10 cellular contexts compared by ENCODE assay signal in genomic region chr16:29680180-29680598, GRCh38. TPM values are rescaled to one million over a fixed set of nuclear protein-coding genes. Genes with fewer than 3 reads are reported as not detected.
DNase-seq lines count a peak whose midpoint lies in the region; ATAC-seq and TF ChIP-seq lines count a peak whose summit lies in the region.
"Had no signal": no experiment of that assay in that cellular context is flagged by ENCODE, and none has a peak within 500 bp of the region (broad histone marks: within the 10 kb centered on the region; RNA-seq: fewer than 3 reads in every experiment).

No MANE protein-coding gene starts in this region.

- peak overlapping the region in 1 of 2 experiments; percentile 98 for H3K23ac ChIP-seq in mesenchymal stem cell (ENCODE audit: low read length in 2 of 2)

- peak overlapping the region; percentile 74 for H3K4me3 ChIP-seq in BE2C (ENCODE audit: low read depth, low read length)
- peak overlapping the region; percentile 31 for H3K4me3 ChIP-seq in HUES48 (ENCODE audit: low read depth, low read length)
- H3K4me3 ChIP-seq in mesenchymal stem cell (ENCODE audit: insufficient read depth in 1 of 2, low read depth in 1 of 2, low read length in 2 of 2), result peak overlapping the region; percentile 26 to 80
- peak overlapping the region in 1 of 2 donors; percentile 49 for H3K4me3 ChIP-seq in right atrium auricular region

- peak overlapping the region; percentile 57 for H4K8ac ChIP-seq in mesenchymal stem cell (ENCODE audit: low read length)

- TF ChIP-seq CTCF in BE2C (IDR thresholded peaks at IDR 0.05; ENCODE audit: low read depth, low read length) (no peak), right atrium auricular region (IDR thresholded peaks at IDR 0.05) (no peak)

- H2AK5ac ChIP-seq in mesenchymal stem cell (ENCODE audit: low read length, severe bottlenecking), result peak overlapping the region; percentile 90

- 72% methylated on average over 10 of the region's 10 CpGs for WGBS in mesenchymal stem cell

- POLR2A ChIA-PET in HEK293T (lab: Yijun Ruan, JAX), result interaction anchor here (1.2 to 2.8 kb wide), 6 partner anchors 9 to 136 kb away, joined by 3 to 12 read pairs (median 6); partner anchors contain the start of genes KIF22, PAGR1 and SPN

- H3K27ac Mint-ChIP-seq in central memory CD8-positive, alpha-beta T cell (ENCODE audit: low read depth), result no peak overlapping the region

- H3K27ac ChIP-seq in HUES48 (ENCODE audit: low read depth, low read length), result peak overlapping the region; percentile 97
- H3K27ac ChIP-seq in mesenchymal stem cell (ENCODE audit: low read length, poor library complexity, severe bottlenecking), result peak overlapping the region; percentile 97
- no peak overlapping the region for H3K27ac ChIP-seq in right atrium auricular region

- no peak for ATAC-seq in central memory CD8-positive, alpha-beta T cell (replicated peaks; ENCODE audit: extremely low read depth, poor library complexity, severe bottlenecking)
- ATAC-seq: gastrocnemius medialis had no signal

- no peak overlapping the region for H2BK15ac ChIP-seq in mesenchymal stem cell (ENCODE audit: low read depth, poor library complexity, severe bottlenecking)

- no peak overlapping the region for H2BK120ac ChIP-seq in mesenchymal stem cell (ENCODE audit: low read depth, low read length)

- H3K79me1 ChIP-seq in mesenchymal stem cell (replicated peaks; ENCODE audit: low read length, poor library complexity, severe bottlenecking), result peaks cover 2% of the 10 kb centered on the region

- H3K27me3 ChIP-seq in BE2C (no peaks in the 10 kb centered on the region), HUES48 (ENCODE audit: control insufficient read depth, insufficient read depth, low read length) (no peaks in the 10 kb centered on the region), mesenchymal stem cell (ENCODE audit: control insufficient read depth in 1 of 2, insufficient read depth in 1 of 2, low read length in 2 of 2) (no peaks in the 10 kb centered on the region), right atrium auricular region (no peaks in the 10 kb centered on the region)
- H3K27me3 ChIP-seq: gastrocnemius medialis had no signal

- peak overlapping the region; percentile 59 for H3K4me3 Mint-ChIP-seq in central memory CD8-positive, alpha-beta T cell

- peak overlapping the region; percentile 65 to 80 for H3K18ac ChIP-seq in mesenchymal stem cell (ENCODE audit: low read depth in 1 of 2, low read length in 2 of 2)

- peaks cover 7% of the 10 kb centered on the region; the same call in 1 of the 2 replicates for H3K36me3 ChIP-seq in BE2C
- H3K36me3 ChIP-seq in HUES48 (ENCODE audit: control insufficient read depth, insufficient read depth, low read length), result peaks cover 28% of the 10 kb centered on the region
- H3K36me3 ChIP-seq in mesenchymal stem cell (ENCODE audit: control insufficient read depth in 1 of 2, insufficient read depth in 2 of 2, low read depth in 1 of 2, low read length in 2 of 2), result peaks cover under 1 to 39% of the 10 kb centered on the region in 2 experiments
- no peaks in the 10 kb centered on the region for H3K36me3 ChIP-seq in right atrium auricular region
- H3K36me3 ChIP-seq: gastrocnemius medialis had no signal

- peaks cover 8% of the 10 kb centered on the region for H3K4me1 ChIP-seq in BE2C
- peaks cover 11% of the 10 kb centered on the region for H3K4me1 ChIP-seq in HUES48 (ENCODE audit: control insufficient read depth, insufficient read depth, low read length)
- peaks cover 25% of the 10 kb centered on the region for H3K4me1 ChIP-seq in mesenchymal stem cell (ENCODE audit: control insufficient read depth, insufficient read depth, low read depth, low read length)
- peaks cover 0 to 16% of the 10 kb centered on the region in 2 donors for H3K4me1 ChIP-seq in right atrium auricular region
- H3K4me1 ChIP-seq: gastrocnemius medialis had no signal

- H4K91ac ChIP-seq in mesenchymal stem cell (ENCODE audit: low read length), result no peak overlapping the region

- H3K27me3 Mint-ChIP-seq in central memory CD8-positive, alpha-beta T cell, result no peaks in the 10 kb centered on the region

- CTCF ChIA-PET in HEK293T (lab: Yijun Ruan, JAX), result no interaction called here

- peak overlapping the region in 1 of 2 experiments; percentile 79 for H3K4ac ChIP-seq in mesenchymal stem cell (ENCODE audit: low read depth in 1 of 2, low read length in 2 of 2)

- no peaks in the 10 kb centered on the region for H3K36me3 Mint-ChIP-seq in central memory CD8-positive, alpha-beta T cell (ENCODE audit: insufficient read depth)

- H2BK5ac ChIP-seq in mesenchymal stem cell (ENCODE audit: low read depth, low read length, poor library complexity, severe bottlenecking), result peak overlapping the region; percentile 15

- peaks cover 16% of the 10 kb centered on the region for H3K4me1 Mint-ChIP-seq in central memory CD8-positive, alpha-beta T cell

- H2BK12ac ChIP-seq in mesenchymal stem cell (ENCODE audit: low read length in 2 of 2), result peak overlapping the region in 1 of 2 experiments; percentile 90

- peak overlapping the region; percentile 68; the same call in 1 of the 2 replicates for H3K9ac ChIP-seq in HUES48 (ENCODE audit: low read depth, low read length)
- peak overlapping the region; percentile 39 for H3K9ac ChIP-seq in mesenchymal stem cell (ENCODE audit: low read length)

- DNase-seq in BE2C (no peak), mesenchymal stem cell (no peak), putamen (ENCODE audit: low spot score) (no peak), HEK293T (ENCODE audit: extremely low spot score) (no peak), right atrium auricular region (ENCODE audit: low spot score) (no peak)
- DNase-seq in central memory CD8-positive, alpha-beta T cell (ENCODE audit: low spot score in 2 of 2), result no peak
- no peak for DNase-seq in NK-92 treated with Interleukin-12 subunit alpha and Interleukin-12 subunit beta, amount 100 ng/mL, for 24 hours (lab: John Stamatoyannopoulos, UW)
- DNase-seq: gastrocnemius medialis, NCI-H187 had no signal

- H3K9me3 ChIP-seq in BE2C, result no peaks in the 10 kb centered on the region
- H3K9me3 ChIP-seq in HUES48 (ENCODE audit: control insufficient read depth, insufficient read depth, low read length), result no peaks in the 10 kb centered on the region
- no peaks in the 10 kb centered on the region for H3K9me3 ChIP-seq in mesenchymal stem cell (ENCODE audit: control insufficient read depth, low read length)
- no peaks in the 10 kb centered on the region for H3K9me3 ChIP-seq in right atrium auricular region
- H3K9me3 ChIP-seq: gastrocnemius medialis had no signal

- no peaks in the 10 kb centered on the region for H3K9me3 Mint-ChIP-seq in central memory CD8-positive, alpha-beta T cell

- no peak overlapping the region for H2AFZ ChIP-seq in mesenchymal stem cell (ENCODE audit: low read depth, low read length)

- peak overlapping the region; percentile 46 for H3K4me2 ChIP-seq in mesenchymal stem cell (ENCODE audit: low read length, poor library complexity, severe bottlenecking)

- peak overlapping the region in 1 of 2 experiments; percentile 41 for H3K14ac ChIP-seq in mesenchymal stem cell (ENCODE audit: low read length in 2 of 2)

TF ChIP-seq in HEK293T, 16 proteins besides CTCF, POLR2A, EP300 and RAD21:
- TF ChIP-seq ARNT (IDR thresholded peaks at IDR 0.05) (no peak), SUZ12 (IDR thresholded peaks at IDR 0.05) (no peak), FOXA1 (IDR thresholded peaks at IDR 0.05) (no peak), ZNF384 (IDR thresholded peaks at IDR 0.05) (no peak)

RNA-seq across cellular contexts. Expression of gene QPRT, which starts 1.2 kb away (rescaled TPM):
- 245 TPM for polyA plus RNA-seq in BE2C (2012; ENCODE audit: insufficient read depth, insufficient read length, low read depth)
- polyA plus RNA-seq in mesenchymal stem cell (2013, experiment 1 of 2), result 326 TPM
- 319 TPM for polyA plus RNA-seq in mesenchymal stem cell (2013, experiment 2 of 2)
- total RNA-seq in right atrium auricular region, result 10 to 100 TPM; 18.3 to 38.2 TPM

RNA-seq across cellular contexts. Expression of gene SPN, which starts 17.1 kb away (rescaled TPM):
- polyA plus RNA-seq in BE2C (2012; ENCODE audit: insufficient read depth, insufficient read length, low read depth), result 2.0 TPM
- 0.01 TPM for polyA plus RNA-seq in mesenchymal stem cell (2013, experiment 1 of 2)
- not detected for polyA plus RNA-seq in mesenchymal stem cell (2013, experiment 2 of 2)
- 1 to 10 TPM; 3.7 to 4.5 TPM for total RNA-seq in right atrium auricular region

Comparison
In these comparisons a context has a peak if more than half of its experiments do, and no peak if none do; other contexts are left out.
1. H3K27ac ChIP-seq: peak in HUES48 (single experiment) and mesenchymal stem cell (single experiment); none in right atrium auricular region (0 of 2).